14 cellular contexts compared by ENCODE assay signal in the genomic region with DNA sequence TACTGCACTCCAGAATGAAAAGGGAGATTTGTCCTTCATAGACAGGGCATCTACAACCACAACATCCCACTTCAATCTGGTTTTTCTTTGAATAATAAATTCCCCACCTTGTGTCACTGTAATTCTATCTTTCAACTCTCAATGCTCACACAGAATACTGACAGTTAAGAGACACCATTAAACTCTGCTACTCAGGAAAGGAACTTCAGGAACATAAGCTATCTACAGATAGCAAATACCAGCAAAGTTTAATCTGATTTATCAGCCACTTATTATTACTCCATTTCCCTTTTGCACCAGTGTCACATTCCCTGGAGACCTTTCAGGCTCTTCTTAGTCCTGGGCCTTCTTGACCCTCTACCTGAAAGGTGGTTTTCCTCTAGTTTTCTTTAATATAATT.
"Had no signal": no experiment of that assay in that cellular context is flagged by ENCODE, and none has a peak within 500 bp of the region (broad histone marks: within the 10 kb centered on the region; RNA-seq: fewer than 3 reads in every experiment).

No MANE protein-coding gene starts in this region.

- H3K27me3 ChIP-seq: neutrophil, pancreas, sigmoid colon, stomach had no signal

- H3K36me3 ChIP-seq: neutrophil, pancreas, sigmoid colon, stomach had no signal

- ATAC-seq: activated CD4-positive, CD25-positive, alpha-beta regulatory T cell treated with anti-CD3 and anti-CD28 coated beads, Interleukin-2, amount 50 U/mL, for 24 hours; activated naive CD4-positive, alpha-beta T cell treated with anti-CD3 and anti-CD28 coated beads, Interleukin-2, amount 50 U/mL, for 72 hours; effector memory CD8-positive, alpha-beta T cell; left cardiac atrium; naive thymus-derived CD8-positive, alpha-beta T cell; pancreas; stimulated activated effector memory CD8-positive, alpha-beta T cell treated with anti-CD3 and anti-CD28 coated beads, Interleukin-12 subunit alpha, Interleukin-12 subunit beta, amount 100 ng/mL, for 72 hours had no signal

- H3K4me1 ChIP-seq: sigmoid colon had no signal

- H3K4me3 ChIP-seq: pancreas, sigmoid colon, stomach had no signal

- DNase-seq: activated gamma-delta T cell treated with Interleukin-2 at 50 U/mL for 16 hours; amniotic stem cell; effector memory CD8-positive, alpha-beta T cell; left cardiac atrium; mesendoderm; naive thymus-derived CD8-positive, alpha-beta T cell; pancreas; sigmoid colon; stimulated activated CD4-positive, alpha-beta T cell treated with anti-CD3 and anti-CD28 coated beads, Interleukin-4, amount 100 ng/mL, for 24 hours; stomach had no signal

- H3K9me3 ChIP-seq: neutrophil, pancreas, sigmoid colon, stomach had no signal

- H3K27me3 Mint-ChIP-seq: effector memory CD8-positive, alpha-beta T cell; naive thymus-derived CD8-positive, alpha-beta T cell had no signal

- H3K27ac ChIP-seq: sigmoid colon had no signal

- H3K9me3 Mint-ChIP-seq: effector memory CD8-positive, alpha-beta T cell had no signal

- H3K36me3 Mint-ChIP-seq: naive thymus-derived CD8-positive, alpha-beta T cell; stimulated activated effector memory CD8-positive, alpha-beta T cell treated with anti-CD3 and anti-CD28 coated beads, Interleukin-12 subunit alpha, Interleukin-12 subunit beta, amount 100 ng/mL, for 72 hours had no signal

- H3K27ac Mint-ChIP-seq: activated naive CD4-positive, alpha-beta T cell treated with anti-CD3 and anti-CD28 coated beads, Interleukin-2, amount 50 U/mL, for 72 hours had no signal
